Comparison of ENCODE assay signal across 8 cellular contexts in genomic region chr2:47177042-47177565, GRCh38. TPM values are rescaled to one million over a fixed set of nuclear protein-coding genes. Genes with fewer than 3 reads are reported as not detected.
A peak's percentile ranks its signal among the peaks of the same experiment; 100 is the strongest.
DNase-seq lines count a peak whose midpoint lies in the region; ATAC-seq lines count a peak whose summit lies in the region.

No MANE protein-coding gene starts in this region.

- H3K9ac ChIP-seq in HUES64 (ENCODE audit: low read depth, low read length): peak overlapping the region; percentile 99

- H3K36me3 ChIP-seq in HUES64 (ENCODE audit: insufficient read depth, low read length): peaks cover 11% of the 10 kb centered on the region
- H3K36me3 ChIP-seq in naive thymus-derived CD4-positive, alpha-beta T cell (ENCODE audit: control insufficient read depth in 2 of 3, insufficient read depth in 3 of 3, low read length in 3 of 3): peaks cover 0 to 4% (median 0%) of the 10 kb centered on the region in 3 experiments

- intact Hi-C loops in naive thymus-derived CD4-positive, alpha-beta T cell (cut with micrococcal nuclease): no loop called here

- peak overlapping the region; percentile 94; the same call in 1 of the 2 replicates for H3K27ac ChIP-seq in HUES64 (ENCODE audit: low read depth, low read length)
- peak overlapping the region; percentile 100 for H3K27ac ChIP-seq in naive thymus-derived CD4-positive, alpha-beta T cell (ENCODE audit: low read depth, low read length)

- H3K4me3 Mint-ChIP-seq in activated CD4-positive, alpha-beta T cell treated with anti-CD3 and anti-CD28 coated beads, Interleukin-2, amount 10 ng/mL, durations not matched to agents 7 days and 5 days: peak overlapping the region; percentile 100
- H3K4me3 Mint-ChIP-seq in naive thymus-derived CD4-positive, alpha-beta T cell: peak overlapping the region; percentile 93 to 100 (median 98)

- ATAC-seq in naive thymus-derived CD4-positive, alpha-beta T cell: no peak

- WGBS in HUES64: 48% methylated on average over 15 of the region's 16 CpGs

- POLR2A ChIA-PET in activated CD4-positive, alpha-beta T cell treated with anti-CD3 and anti-CD28 coated beads, Interleukin-2, amount 10 ng/mL, durations not matched to agents 7 days and 5 days (lab: Charles Lee): no interaction called here
- POLR2A ChIA-PET in naive thymus-derived CD4-positive, alpha-beta T cell (lab: Charles Lee): no interaction called here

- H3K4me3 ChIP-seq in HUES64 (ENCODE audit: low read length): peak overlapping the region; percentile 96
- peak overlapping the region; percentile 91 for H3K4me3 ChIP-seq in naive thymus-derived CD4-positive, alpha-beta T cell (ENCODE audit: low read length)

- peaks cover 46% of the 10 kb centered on the region for H3K4me1 Mint-ChIP-seq in activated CD4-positive, alpha-beta T cell treated with anti-CD3 and anti-CD28 coated beads, Interleukin-2, amount 10 ng/mL, durations not matched to agents 7 days and 5 days
- peaks cover 18 to 54% (median 47%) of the 10 kb centered on the region in 7 donors for H3K4me1 Mint-ChIP-seq in naive thymus-derived CD4-positive, alpha-beta T cell

- H3K27me3 ChIP-seq in HUES64 (ENCODE audit: insufficient read depth, low read length): no peaks in the 10 kb centered on the region
- H3K27me3 ChIP-seq in naive thymus-derived CD4-positive, alpha-beta T cell (ENCODE audit: control insufficient read depth in 2 of 2, insufficient read depth in 2 of 2, low read length in 2 of 2): no peaks in the 10 kb centered on the region

- CTCF ChIA-PET in activated CD4-positive, alpha-beta T cell treated with anti-CD3 and anti-CD28 coated beads, Interleukin-2, amount 10 ng/mL, durations not matched to agents 7 days and 5 days (lab: Charles Lee): no interaction called here
- CTCF ChIA-PET in naive thymus-derived CD4-positive, alpha-beta T cell (lab: Charles Lee): interaction anchor here (0.7 kb wide), 1 partner anchor 135 kb away, joined by 3 read pairs; no protein-coding TSS in a partner anchor

- H3K36me3 Mint-ChIP-seq in activated CD4-positive, alpha-beta T cell treated with anti-CD3 and anti-CD28 coated beads, Interleukin-2, amount 10 ng/mL, durations not matched to agents 7 days and 5 days (ENCODE audit: low read depth): peaks cover 29% of the 10 kb centered on the region
- peaks cover 0 to 16% (median 0%) of the 10 kb centered on the region in 5 donors for H3K36me3 Mint-ChIP-seq in naive thymus-derived CD4-positive, alpha-beta T cell

- H3K9me3 ChIP-seq in HUES64 (ENCODE audit: insufficient read depth, low read depth, low read length): no peaks in the 10 kb centered on the region
- no peaks in the 10 kb centered on the region for H3K9me3 ChIP-seq in naive thymus-derived CD4-positive, alpha-beta T cell (ENCODE audit: control insufficient read depth in 2 of 3, low read length in 3 of 3)

- DNase-seq in activated CD4-positive, alpha-beta T cell treated with anti-CD3 and anti-CD28 coated beads, Interleukin-2, amount 10 ng/mL, durations not matched to agents 7 days and 5 days: no peak
- no peak for DNase-seq in activated CD4-positive, alpha-beta T cell treated with anti-CD3 and anti-CD28 coated beads for 1 hour
- DNase-seq in cerebellum (ENCODE audit: low spot score) (peak; percentile 38), putamen (ENCODE audit: low spot score) (no peak), NCI-H128 (lab: John Stamatoyannopoulos, UW; ENCODE audit: unreplicated experiment) (no peak)
- DNase-seq in naive thymus-derived CD4-positive, alpha-beta T cell: no peak
- DNase-seq in stimulated activated naive CD4-positive, alpha-beta T cell treated with Interleukin-2 at 50 U/mL for 16 hours (lab: John Stamatoyannopoulos, UW): no peak

- H3K27ac Mint-ChIP-seq in activated CD4-positive, alpha-beta T cell treated with anti-CD3 and anti-CD28 coated beads, Interleukin-2, amount 10 ng/mL, durations not matched to agents 7 days and 5 days: peak overlapping the region; percentile 100
- H3K27ac Mint-ChIP-seq in naive thymus-derived CD4-positive, alpha-beta T cell: peak overlapping the region; percentile 99 to 100 (median 100)

- no peaks in the 10 kb centered on the region for H3K9me3 Mint-ChIP-seq in activated CD4-positive, alpha-beta T cell treated with anti-CD3 and anti-CD28 coated beads, Interleukin-2, amount 10 ng/mL, durations not matched to agents 7 days and 5 days
- peaks cover 0 to 17% (median 0%) of the 10 kb centered on the region in 11 donors for H3K9me3 Mint-ChIP-seq in naive thymus-derived CD4-positive, alpha-beta T cell

- peaks cover 38% of the 10 kb centered on the region for H3K4me1 ChIP-seq in HUES64 (ENCODE audit: insufficient read depth, low read length)
- H3K4me1 ChIP-seq in naive thymus-derived CD4-positive, alpha-beta T cell (ENCODE audit: control insufficient read depth in 2 of 2, insufficient read depth in 2 of 2, low read length in 2 of 2): peaks cover 22 to 25% of the 10 kb centered on the region in 2 donors

- peaks cover 16% of the 10 kb centered on the region for H3K27me3 Mint-ChIP-seq in activated CD4-positive, alpha-beta T cell treated with anti-CD3 and anti-CD28 coated beads, Interleukin-2, amount 10 ng/mL, durations not matched to agents 7 days and 5 days
- H3K27me3 Mint-ChIP-seq in naive thymus-derived CD4-positive, alpha-beta T cell: peaks cover 0 to 12% (median 0%) of the 10 kb centered on the region in 5 donors

RNA-seq across cellular contexts. Expression of gene CALM2, which starts 0.8 kb away (rescaled TPM):
- 100 to 1,000 TPM; 476 to 478 TPM for total RNA-seq in activated CD4-positive, alpha-beta T cell treated with anti-CD3 and anti-CD28 coated beads, Interleukin-2, amount 10 ng/mL, durations not matched to agents 7 days and 5 days
- 478 TPM for polyA plus RNA-seq in HUES64 (2013, experiment 1 of 2)
- polyA plus RNA-seq in HUES64 (2013, experiment 2 of 2): 532 TPM
- 526 TPM for total RNA-seq in cerebellum
- 100 to 1,000 TPM; 172 to 342 (median 235) TPM for total RNA-seq in naive thymus-derived CD4-positive, alpha-beta T cell
- polyA plus RNA-seq in naive thymus-derived CD4-positive, alpha-beta T cell: 100 to 1,000 TPM; 665 to 824 TPM

RNA-seq across cellular contexts. Expression of gene STPG4, which starts 22.0 kb away (rescaled TPM):
- under 1 TPM; 0.44 to 0.64 TPM for total RNA-seq in activated CD4-positive, alpha-beta T cell treated with anti-CD3 and anti-CD28 coated beads, Interleukin-2, amount 10 ng/mL, durations not matched to agents 7 days and 5 days
- polyA plus RNA-seq in HUES64 (2013, experiment 1 of 2): not detected
- not detected for polyA plus RNA-seq in HUES64 (2013, experiment 2 of 2)
- total RNA-seq in cerebellum: 1.00 TPM
- total RNA-seq in naive thymus-derived CD4-positive, alpha-beta T cell: under 1 TPM in 3 of 5 experiments, not detected in 2; 0.24 to 0.95 (median 0.73) TPM
- polyA plus RNA-seq in naive thymus-derived CD4-positive, alpha-beta T cell: not detected
